Comparison of ENCODE assay signal across 18 cellular contexts in the genomic region with DNA sequence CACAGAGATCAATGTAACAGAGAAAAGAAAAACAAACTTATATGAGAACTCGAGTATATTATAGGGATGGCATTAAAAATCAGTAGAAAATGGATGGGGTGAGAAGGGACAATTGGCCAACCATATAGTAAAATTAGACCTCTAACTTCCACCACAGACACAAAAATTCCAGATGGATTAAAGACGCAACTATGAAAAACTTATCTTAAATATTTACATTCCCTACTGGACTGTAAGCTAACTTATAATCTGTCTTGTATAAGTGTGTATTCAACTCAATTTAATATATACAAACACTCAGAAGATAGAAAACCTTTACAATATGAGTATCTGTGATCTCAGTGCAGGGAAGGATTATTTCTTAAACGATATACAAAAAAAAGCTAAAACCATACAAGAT. TPM values are rescaled to one million over a fixed set of nuclear protein-coding genes. Genes with fewer than 3 reads are reported as not detected.
DNase-seq lines count a peak whose midpoint lies in the region; ATAC-seq and TF ChIP-seq lines count a peak whose summit lies in the region.
"Had no signal": no experiment of that assay in that cellular context is flagged by ENCODE, and none has a peak within 500 bp of the region (broad histone marks: within the 10 kb centered on the region; RNA-seq: fewer than 3 reads in every experiment).

No MANE protein-coding gene starts in this region.

- no peaks in the 10 kb centered on the region for H3K27me3 ChIP-seq in PC-3 (ENCODE audit: low read length)
- no peaks in the 10 kb centered on the region for H3K27me3 ChIP-seq in skeletal muscle satellite cell (ENCODE audit: control insufficient read depth, insufficient read depth, low read length)
- H3K27me3 ChIP-seq in left ventricle myocardium inferior (ENCODE audit: low read depth): no peaks in the 10 kb centered on the region
- H3K27me3 ChIP-seq: SJCRH30 had no signal

- H3K79me2 ChIP-seq in PC-3 (ENCODE audit: low read length): peaks cover 71% of the 10 kb centered on the region

- H3K4me2 ChIP-seq in PC-3 (ENCODE audit: low read length): peak overlapping the region; percentile 23
- peak overlapping the region; percentile 28 for H3K4me2 ChIP-seq in skeletal muscle satellite cell (ENCODE audit: low read length)

- no peak overlapping the region for H2AFZ ChIP-seq in PC-3 (ENCODE audit: low read length)

- H3K27ac ChIP-seq in PC-3 (ENCODE audit: low read length) (no peak overlapping the region), left ventricle myocardium inferior (replicated peaks) (no peak overlapping the region)
- H3K27ac ChIP-seq: SJCRH30, VCaP had no signal

- H3K36me3 ChIP-seq in PC-3 (ENCODE audit: low read depth, low read length) (peaks cover 11% of the 10 kb centered on the region), skeletal muscle satellite cell (ENCODE audit: insufficient read depth, low read length) (peaks cover 12% of the 10 kb centered on the region), left ventricle myocardium inferior (peaks cover 11% of the 10 kb centered on the region)

- H4K20me1 ChIP-seq in PC-3 (ENCODE audit: low read length): no peaks in the 10 kb centered on the region

- ATAC-seq in activated T-cell treated with anti-CD3 and anti-CD28 coated beads, Interleukin-2, amount 50 U/mL, for 72 hours (replicated peaks in 1 of 2): no peak
- ATAC-seq in PC-3 (no peak), GM18909 (IDR thresholded peaks at IDR 0.05; ENCODE audit: poor library complexity, unreplicated experiment) (no peak)
- ATAC-seq: left lobe of liver, sciatic nerve had no signal

- H3K9ac ChIP-seq in PC-3 (ENCODE audit: low read length): no peak overlapping the region
- no peak overlapping the region for H3K9ac ChIP-seq in skeletal muscle satellite cell (ENCODE audit: low read depth, low read length)

- H3K4me1 ChIP-seq in PC-3 (ENCODE audit: insufficient read depth, low read length) (peaks cover 20% of the 10 kb centered on the region), skeletal muscle satellite cell (ENCODE audit: control insufficient read depth, insufficient read depth, low read length) (peaks cover 14% of the 10 kb centered on the region), left ventricle myocardium inferior (peaks cover 50% of the 10 kb centered on the region)

- H3K4me1 Mint-ChIP-seq in activated T-cell treated with anti-CD3 and anti-CD28 coated beads, Interleukin-2, amount 50 U/mL, for 72 hours (ENCODE audit: low read depth): peaks cover 66% of the 10 kb centered on the region
- H3K4me1 Mint-ChIP-seq in dendritic cell treated with granulocyte-macrophage colony-stimulating factor and Interleukin-4, amounts not matched to agents 40 ng/mL and 50 ng/mL, for 4 days (ENCODE audit: low read depth): peaks cover 33% of the 10 kb centered on the region

- CTCF ChIA-PET in PC-3 (lab: Charles Lee): interaction anchor here (0.7 kb wide), 1 partner anchor 281 kb away, joined by 6 read pairs; no protein-coding TSS in a partner anchor

- H3K36me3 Mint-ChIP-seq in activated T-cell treated with anti-CD3 and anti-CD28 coated beads, Interleukin-2, amount 50 U/mL, for 72 hours (ENCODE audit: insufficient read depth in 2 of 2): peaks cover 8 to 22% of the 10 kb centered on the region in 2 donors
- H3K36me3 Mint-ChIP-seq in dendritic cell treated with granulocyte-macrophage colony-stimulating factor and Interleukin-4, amounts not matched to agents 40 ng/mL and 50 ng/mL, for 4 days (ENCODE audit: low read depth): peaks cover 51% of the 10 kb centered on the region

- intact Hi-C loops in PC-3 (cut with micrococcal nuclease): loop anchor here (10.0 kb wide), 1 partner anchor 603 kb away; a partner anchor contains a TSS
- intact Hi-C loops in dendritic cell treated with granulocyte-macrophage colony-stimulating factor and Interleukin-4, amounts not matched to agents 40 ng/mL and 50 ng/mL, for 4 days (cut with micrococcal nuclease): loop anchor here (10.0 kb wide), 1 partner anchor 47 kb away; a partner anchor contains a TSS
- intact Hi-C loops in left ventricle myocardium inferior (cut with micrococcal nuclease): no loop called here

- no peaks in the 10 kb centered on the region for H3K9me3 ChIP-seq in PC-3 (ENCODE audit: low read length)
- no peaks in the 10 kb centered on the region for H3K9me3 ChIP-seq in skeletal muscle satellite cell (replicated peaks; ENCODE audit: low read length)
- no peaks in the 10 kb centered on the region for H3K9me3 ChIP-seq in left ventricle myocardium inferior (replicated peaks)
- H3K9me3 ChIP-seq: SJCRH30 had no signal

- H3K9me3 Mint-ChIP-seq in activated T-cell treated with anti-CD3 and anti-CD28 coated beads, Interleukin-2, amount 50 U/mL, for 72 hours: no peaks in the 10 kb centered on the region
- H3K9me3 Mint-ChIP-seq in dendritic cell treated with granulocyte-macrophage colony-stimulating factor and Interleukin-4, amounts not matched to agents 40 ng/mL and 50 ng/mL, for 4 days: no peaks in the 10 kb centered on the region

- H3K9me2 ChIP-seq in PC-3 (replicated peaks; ENCODE audit: low read length): no peaks in the 10 kb centered on the region

- TF ChIP-seq CTCF in PC-3 (conservative IDR thresholded peaks at IDR 0.05; ENCODE audit: low read depth, low read length) (no peak), left ventricle myocardium inferior (IDR thresholded peaks at IDR 0.05; ENCODE audit: borderline replicate concordance) (no peak)

- POLR2A ChIA-PET in PC-3 (lab: Charles Lee; ENCODE audit: unreplicated experiment): interaction anchor here (0.6 kb wide), 2 partner anchors 12 to 21 kb away, joined by 10 read pairs; a partner anchor contains a TSS

- no peaks in the 10 kb centered on the region for H3F3A ChIP-seq in PC-3 (ENCODE audit: low read length, unreplicated experiment)

- no peak for DNase-seq in activated T-cell treated with anti-CD3 and anti-CD28 coated beads, Interleukin-2, amount 50 U/mL, for 72 hours
- no peak for DNase-seq in activated T-cell treated with anti-CD3 and anti-CD28 coated beads, Interleukin-2, amount 50 U/mL, for 1 hour
- DNase-seq in PC-3: no peak
- DNase-seq in left ventricle myocardium inferior: no peak
- DNase-seq in LoVo (ENCODE audit: low spot score): no peak
- DNase-seq: aorta; DMS153; hypothalamus; SJCRH30; stimulated activated naive CD4-positive, alpha-beta T cell treated with Interleukin-2 at 50 U/mL for 16 hours had no signal

- H3K4me3 ChIP-seq in PC-3 (ENCODE audit: low read length): peak overlapping the region; percentile 24; the same call in 1 of the 2 replicates
- H3K4me3 ChIP-seq in skeletal muscle satellite cell (ENCODE audit: low read length): no peak overlapping the region
- no peak overlapping the region for H3K4me3 ChIP-seq in left ventricle myocardium inferior
- H3K4me3 ChIP-seq: SJCRH30 had no signal

- BruUV-seq in PC-3 (replicated peaks; lab: Mats Ljungman, UMichigan): no TSS peak

- H3K27me3 Mint-ChIP-seq in activated T-cell treated with anti-CD3 and anti-CD28 coated beads, Interleukin-2, amount 50 U/mL, for 72 hours (ENCODE audit: low read depth): no peaks in the 10 kb centered on the region
- no peaks in the 10 kb centered on the region for H3K27me3 Mint-ChIP-seq in dendritic cell treated with granulocyte-macrophage colony-stimulating factor and Interleukin-4, amounts not matched to agents 40 ng/mL and 50 ng/mL, for 4 days

- H3K4me3 Mint-ChIP-seq in activated T-cell treated with anti-CD3 and anti-CD28 coated beads, Interleukin-2, amount 50 U/mL, for 72 hours: peak overlapping the region; percentile 48 to 77
- no peak overlapping the region for H3K4me3 Mint-ChIP-seq in dendritic cell treated with granulocyte-macrophage colony-stimulating factor and Interleukin-4, amounts not matched to agents 40 ng/mL and 50 ng/mL, for 4 days

- H3K27ac Mint-ChIP-seq in activated T-cell treated with anti-CD3 and anti-CD28 coated beads, Interleukin-2, amount 50 U/mL, for 72 hours: peak overlapping the region; percentile 91
- H3K27ac Mint-ChIP-seq in dendritic cell treated with granulocyte-macrophage colony-stimulating factor and Interleukin-4, amounts not matched to agents 40 ng/mL and 50 ng/mL, for 4 days: peak overlapping the region; percentile 53

RNA-seq across cellular contexts. Expression of a gene that starts 3.0 kb away (rescaled TPM):
- total RNA-seq in activated T-cell treated with anti-CD3 and anti-CD28 coated beads, Interleukin-2, amount 50 U/mL, for 72 hours: 10 to 100 TPM; 34.1 to 34.5 TPM
- 18.5 and 18.6 TPM in 2 replicates for total RNA-seq in PC-3 (2014; rRNA removed)
- 18.6 and 18.8 TPM in 2 replicates for total RNA-seq in skeletal muscle satellite cell (2012; rRNA removed)
- total RNA-seq in left ventricle myocardium inferior: 20.4 TPM

RNA-seq across cellular contexts. Expression of a gene that starts 5.3 kb away (rescaled TPM):
- total RNA-seq in activated T-cell treated with anti-CD3 and anti-CD28 coated beads, Interleukin-2, amount 50 U/mL, for 72 hours: 100 to 1,000 TPM in 1 of 2 donors, 10 to 100 TPM in 1; 76.3 to 108 TPM
- total RNA-seq in PC-3 (2014; rRNA removed) (29.0 and 29.7 TPM in 2 replicates), left ventricle myocardium inferior (1.8 TPM)
- 14.4 and 17.0 TPM in 2 replicates for total RNA-seq in skeletal muscle satellite cell (2012; rRNA removed)

RNA-seq across cellular contexts. Expression of a gene that starts 21.1 kb away (rescaled TPM):
- 10 to 100 TPM; 10.3 to 15.2 TPM for total RNA-seq in activated T-cell treated with anti-CD3 and anti-CD28 coated beads, Interleukin-2, amount 50 U/mL, for 72 hours
- total RNA-seq in PC-3 (2014; rRNA removed) (22.8 and 29.4 TPM in 2 replicates), left ventricle myocardium inferior (17.9 TPM)
- total RNA-seq in skeletal muscle satellite cell (2012; rRNA removed): 4.1 and 8.7 TPM in 2 replicates

RNA-seq across cellular contexts. Expression of a gene that starts 21.5 kb away (rescaled TPM):
- under 1 TPM; 0.14 to 0.23 TPM for total RNA-seq in activated T-cell treated with anti-CD3 and anti-CD28 coated beads, Interleukin-2, amount 50 U/mL, for 72 hours
- total RNA-seq in PC-3 (2014; rRNA removed) (not detected in 2 replicates), left ventricle myocardium inferior (0.44 TPM)
- total RNA-seq in skeletal muscle satellite cell (2012; rRNA removed): not detected in 2 replicates
- total RNA-seq: aorta, dermis microvascular lymphatic vessel endothelial cell, H1, SJCRH30 had no signal

RNA-seq across cellular contexts. Expression of a gene that starts 29.4 kb away (rescaled TPM):
- total RNA-seq in activated T-cell treated with anti-CD3 and anti-CD28 coated beads, Interleukin-2, amount 50 U/mL, for 72 hours: 100 to 1,000 TPM; 445 to 520 TPM
- 665 and 756 TPM in 2 replicates for total RNA-seq in PC-3 (2014; rRNA removed)
- total RNA-seq in skeletal muscle satellite cell (2012; rRNA removed): 383 and 404 TPM in 2 replicates
- 900 TPM for total RNA-seq in left ventricle myocardium inferior

Comparison
In these comparisons a context has a peak if more than half of its experiments do, and no peak if none do; other contexts are left out.
1. RNA of a gene that starts 5.3 kb away (total RNA-seq): 76.3 to 108 TPM in activated T-cell treated with anti-CD3 and anti-CD28 coated beads, Interleukin-2, amount 50 U/mL, for 72 hours and 29.0 to 29.7 TPM in PC-3; 1.8 TPM in left ventricle myocardium inferior (single experiment); every median in the first group is over 10 times any median in the second.